Comparison of ENCODE assay signal across 22 cellular contexts in genomic region chr6:35166160-35166919, GRCh38. TPM values are rescaled to one million over a fixed set of nuclear protein-coding genes. Genes with fewer than 3 reads are reported as not detected.
A peak's percentile ranks its signal among the peaks of the same experiment; 100 is the strongest.
DNase-seq lines count a peak whose midpoint lies in the region; ATAC-seq and TF ChIP-seq lines count a peak whose summit lies in the region.
"Had no signal": no experiment of that assay in that cellular context is flagged by ENCODE, and none has a peak within 500 bp of the region (broad histone marks: within the 10 kb centered on the region; RNA-seq: fewer than 3 reads in every experiment).

No MANE protein-coding gene starts in this region.

- H3K36me3 ChIP-seq in adipocyte (ENCODE audit: control insufficient read depth, insufficient read depth, low read length, severe bottlenecking) (no peaks in the 10 kb centered on the region), right lobe of liver (no peaks in the 10 kb centered on the region)
- H3K36me3 ChIP-seq: neutrophil had no signal

- peak overlapping the region; percentile 87 to 92 (median 89) for H3K27ac ChIP-seq in right lobe of liver
- H3K27ac ChIP-seq: neutrophil had no signal

- intact Hi-C loops in right lobe of liver (cut with DNase I), result no loop called here
- intact Hi-C loops in lower leg skin (cut with DNase I; ENCODE audit: low total_unique reads), result no loop called here

- no peak overlapping the region for H3K4me3 Mint-ChIP-seq in type B pancreatic cell
- H3K4me3 Mint-ChIP-seq: activated naive CD8-positive, alpha-beta T cell treated with anti-CD3 and anti-CD28 coated beads for 36 hours; activated T-cell treated with anti-CD3 and anti-CD28 coated beads, Interleukin-2, amount 50 U/mL, for 4 hours; CD4-positive, alpha-beta T cell had no signal

- TF ChIP-seq POLR2A in right lobe of liver (IDR thresholded peaks at IDR 0.05) (no peak), lower leg skin (IDR thresholded peaks at IDR 0.05) (no peak)

- peaks cover 4% of the 10 kb centered on the region for H3K27me3 Mint-ChIP-seq in type B pancreatic cell

- TF ChIP-seq CTCF in right lobe of liver (IDR thresholded peaks at IDR 0.05) (no peak), type B pancreatic cell (conservative IDR thresholded peaks at IDR 0.05) (no peak), lower leg skin (IDR thresholded peaks at IDR 0.05) (no peak)

- peak overlapping the region; percentile 39 for H3K27ac Mint-ChIP-seq in type B pancreatic cell
- H3K27ac Mint-ChIP-seq: activated naive CD8-positive, alpha-beta T cell treated with anti-CD3 and anti-CD28 coated beads for 36 hours; CD4-positive, alpha-beta T cell had no signal

- H3K9me3 ChIP-seq in adipocyte (ENCODE audit: control insufficient read depth, low read length) (peaks cover 9% of the 10 kb centered on the region), right lobe of liver (no peaks in the 10 kb centered on the region)
- H3K9me3 ChIP-seq: neutrophil had no signal

- H3K27me3 ChIP-seq in adipocyte (replicated peaks; ENCODE audit: control insufficient read depth, insufficient read depth, low read length) (no peaks in the 10 kb centered on the region), right lobe of liver (no peaks in the 10 kb centered on the region)
- H3K27me3 ChIP-seq: neutrophil had no signal

- no peaks in the 10 kb centered on the region for H3K9me3 Mint-ChIP-seq in type B pancreatic cell
- H3K9me3 Mint-ChIP-seq: activated T-cell treated with anti-CD3 and anti-CD28 coated beads, Interleukin-2, amount 50 U/mL, for 4 hours; CD4-positive, alpha-beta T cell had no signal

- 29% methylated on average over 3 of the region's 7 CpGs for WGBS in right lobe of liver (ENCODE audit: insufficient coverage, low coverage, low lambda C conversion rate, missing lambda C conversion rate)
- 75 to 80% methylated on average over 7 of the region's 7 CpGs for WGBS in lower leg skin, 2 donors

- peak overlapping the region; percentile 18 for H3K4me3 ChIP-seq in adipocyte (ENCODE audit: low read length)
- H3K4me3 ChIP-seq in right lobe of liver, result no peak overlapping the region
- H3K4me3 ChIP-seq in lower leg skin (ENCODE audit: low read depth, poor library complexity, severe bottlenecking), result no peak overlapping the region
- H3K4me3 ChIP-seq: K562, lung had no signal

- peaks cover 9% of the 10 kb centered on the region for H3K4me1 Mint-ChIP-seq in type B pancreatic cell (ENCODE audit: unreplicated experiment)
- H3K4me1 Mint-ChIP-seq: activated naive CD8-positive, alpha-beta T cell treated with anti-CD3 and anti-CD28 coated beads for 36 hours had no signal

- peak overlapping the region; percentile 81 for H3K9ac ChIP-seq in adipocyte (ENCODE audit: low read length)

- DNase-seq in NCI-H146 (lab: John Stamatoyannopoulos, UW), result peak; percentile 15
- DNase-seq in NCI-H146 treated with DMSO at 0.1 percent for 48 hours (lab: John Stamatoyannopoulos, UW; ENCODE audit: unreplicated experiment), result no peak
- DNase-seq in adipocyte (ENCODE audit: low read depth), result no peak
- DNase-seq in right lobe of liver, result no peak
- no peak for DNase-seq in type B pancreatic cell (ENCODE audit: extremely low spot score, unreplicated experiment)
- no peak for DNase-seq in lower leg skin (ENCODE audit: low spot score in 2 of 2)
- DNase-seq: activated CD4-positive, alpha-beta T cell treated with anti-CD3 and anti-CD28 coated beads, Interleukin-2, amount 50 U/mL, for 1 hour; activated naive CD8-positive, alpha-beta T cell treated with anti-CD3 and anti-CD28 coated beads for 36 hours; activated T-cell treated with anti-CD3 and anti-CD28 coated beads, Interleukin-2, amount 50 U/mL, for 4 hours; caudate nucleus; CD4-positive, alpha-beta T cell; effector memory CD4-positive, alpha-beta T cell; SIG-M5; stimulated activated naive CD4-positive, alpha-beta T cell had no signal

- H3K4me1 ChIP-seq in adipocyte (ENCODE audit: control insufficient read depth, insufficient read depth, low read length) (peaks cover 61% of the 10 kb centered on the region), right lobe of liver (peaks cover 0 to 42% (median 23%) of the 10 kb centered on the region in 4 donors)

- ATAC-seq in right lobe of liver (peak; percentile 36 to 55 (median 42)), HG02970 (IDR thresholded peaks at IDR 0.05; ENCODE audit: low FRiP score, unreplicated experiment) (no peak), GM19455 (IDR thresholded peaks at IDR 0.05; ENCODE audit: unreplicated experiment) (no peak)
- ATAC-seq: activated T-cell treated with anti-CD3 and anti-CD28 coated beads, Interleukin-2, amount 50 U/mL, for 4 hours; HCT116; K562 had no signal

- no peaks in the 10 kb centered on the region for H3K36me3 Mint-ChIP-seq in type B pancreatic cell
- H3K36me3 Mint-ChIP-seq: activated naive CD8-positive, alpha-beta T cell treated with anti-CD3 and anti-CD28 coated beads for 36 hours had no signal

RNA-seq across cellular contexts. Expression of gene TCP11, which starts 25.2 kb away (rescaled TPM):
- total RNA-seq in right lobe of liver, result under 1 TPM in 1 of 6 experiments, not detected in 5; 0.31 TPM
- not detected in 2 replicates for total RNA-seq in type B pancreatic cell (ENCODE audit: low replicate concordance)
- 1 to 10 TPM in 1 of 4 donors, under 1 TPM in 1, not detected in 2; 0.97 to 1.7 TPM for total RNA-seq in lower leg skin
- total RNA-seq: activated naive CD8-positive, alpha-beta T cell treated with anti-CD3 and anti-CD28 coated beads for 36 hours; activated T-cell treated with anti-CD3 and anti-CD28 coated beads, Interleukin-2, amount 50 U/mL, for 4 hours; CD4-positive, alpha-beta T cell; G401; K562; skeletal muscle tissue had no signal

RNA-seq across cellular contexts. Expression of gene SCUBE3, which starts 47.4 kb away (rescaled TPM):
- total RNA-seq in right lobe of liver, result under 1 TPM in 4 of 6 experiments, not detected in 2; 0.05 to 0.11 (median 0.07) TPM
- 14.7 and 14.9 TPM in 2 replicates for total RNA-seq in type B pancreatic cell (ENCODE audit: low replicate concordance)
- total RNA-seq in lower leg skin, result under 1 TPM in 3 of 4 donors, not detected in 1; 0.13 to 0.91 (median 0.39) TPM
- total RNA-seq: activated naive CD8-positive, alpha-beta T cell treated with anti-CD3 and anti-CD28 coated beads for 36 hours; CD4-positive, alpha-beta T cell; K562 had no signal

Comparison
In these comparisons a context has a peak if more than half of its experiments do, and no peak if none do; other contexts are left out.
1. ATAC-seq: peak in right lobe of liver (4 of 4); none in HG02970 (single experiment) and GM19455 (single experiment).